ENCODE assay signal across 34 cellular contexts in genomic region chr15:66234798-66235197, GRCh38. TPM values are rescaled to one million over a fixed set of nuclear protein-coding genes. Genes with fewer than 3 reads are reported as not detected.
"Had no signal": no experiment of that assay in that cellular context is flagged by ENCODE, and none has a peak within 500 bp of the region (broad histone marks: within the 10 kb centered on the region; RNA-seq: fewer than 3 reads in every experiment).

No MANE protein-coding gene starts in this region.

- DNase-seq: Kasumi-1, KG1, MG63, MM.1S, MV-4-11, NCI-H1048, NCI-H1092, NCI-H1092 treated with DMSO at 0.1 percent for 48 hours, NCI-H1105, NCI-H1105 treated with DMSO at 0.1 percent for 48 hours, NCI-H1417, NCI-H1417 treated with DMSO at 0.1 percent for 48 hours, NCI-H1436, NCI-H1436 treated with DMSO at 0.1 percent for 48 hours, NCI-H146, NCI-H1694, NCI-H1694 treated with DMSO at 0.1 percent for 48 hours, NCI-H187, NCI-H187 treated with DMSO at 0.1 percent for 48 hours, NCI-H1930, NCI-H2029, NCI-H2029 treated with DMSO at 0.1 percent for 48 hours, NCI-H2081, NCI-H2081 treated with DMSO at 0.1 percent for 48 hours, NCI-H2107, NCI-H2171, NCI-H2171 treated with DMSO at 0.1 percent for 48 hours, NCI-H2227 treated with DMSO at 0.1 percent for 48 hours, NCI-H226, NCI-H345, NCI-H446, NCI-H446 treated with DMSO at 0.1 percent for 48 hours had no signal

- H3K27me3 ChIP-seq: MG63 had no signal

- H3K27ac ChIP-seq: KMS-11 had no signal

- H3K36me3 ChIP-seq: MG63 had no signal

- H3K4me3 ChIP-seq: MG63 had no signal

- H3K9me3 ChIP-seq: MG63 had no signal

RNA-seq across cellular contexts. Expression of gene MEGF11, which starts 18.8 kb away (rescaled TPM):
- total RNA-seq: LHCN-M2 had no signal
